ENCODE assay signal across 34 cellular contexts in genomic region chr1:42586016-42586415, GRCh38.
"Had no signal": no experiment of that assay in that cellular context is flagged by ENCODE, and none has a peak within 500 bp of the region (broad histone marks: within the 10 kb centered on the region; RNA-seq: fewer than 3 reads in every experiment).

No MANE protein-coding gene starts in this region.

- H3K4me1 Mint-ChIP-seq: activated CD4-positive, alpha-beta T cell treated with anti-CD3 and anti-CD28 coated beads, Interleukin-2, amount 10 ng/mL, durations not matched to agents 24 days and 14 days; activated naive CD8-positive, alpha-beta T cell treated with anti-CD3 and anti-CD28 coated beads, Interleukin-2, amount 10 ng/mL, durations not matched to agents 7 days and 5 days; naive thymus-derived CD8-positive, alpha-beta T cell; neural crest cell had no signal

- H3K4me1 ChIP-seq: heart left ventricle, pancreas, prostate gland, testis, transverse colon had no signal

- FAIRE-seq: astrocyte, endothelial cell of umbilical vein had no signal

- ATAC-seq: esophagus mucosa; heart left ventricle; naive thymus-derived CD8-positive, alpha-beta T cell; pancreas; sciatic nerve had no signal

- H3K4me3 Mint-ChIP-seq: activated CD4-positive, alpha-beta memory T cell treated with anti-CD3 and anti-CD28 coated beads for 36 hours; activated CD4-positive, alpha-beta T cell treated with anti-CD3 and anti-CD28 coated beads, Interleukin-2, amount 10 ng/mL, durations not matched to agents 24 days and 14 days; activated naive CD4-positive, alpha-beta T cell treated with anti-CD3 and anti-CD28 coated beads for 36 hours; activated naive CD8-positive, alpha-beta T cell treated with anti-CD3 and anti-CD28 coated beads, Interleukin-2, amount 10 ng/mL, durations not matched to agents 7 days and 5 days; activated T-helper 1 cell treated with anti-CD3 and anti-CD28 coated beads, Interleukin-12 subunit alpha, Interleukin-12 subunit beta, Interleukin-2, Interleukin-4 antibody, amounts not matched to agents 30 ng/mL and 10 ng/mL and 1 ng/mL, durations not matched to agents 14 hours and 24 hours and 36 hours; naive thymus-derived CD8-positive, alpha-beta T cell; neural crest cell; T-helper 1 cell treated with Interleukin-12 subunit alpha and Interleukin-12 subunit beta and Interleukin-4 antibody, amounts not matched to agents 30 μg/mL and 1 μg/mL, for 36 hours had no signal

- H3K36me3 ChIP-seq: brain microvascular endothelial cell, prostate gland, transverse colon, WERI-Rb-1 had no signal

- H3K9me3 ChIP-seq: pancreas, prostate gland, testis had no signal

- H3K27ac Mint-ChIP-seq: activated CD4-positive, alpha-beta memory T cell treated with anti-CD3 and anti-CD28 coated beads for 36 hours; activated CD4-positive, alpha-beta T cell treated with anti-CD3 and anti-CD28 coated beads, Interleukin-2, amount 10 ng/mL, durations not matched to agents 24 days and 14 days; activated naive CD4-positive, alpha-beta T cell treated with anti-CD3 and anti-CD28 coated beads for 36 hours; activated naive CD8-positive, alpha-beta T cell treated with anti-CD3 and anti-CD28 coated beads, Interleukin-2, amount 10 ng/mL, durations not matched to agents 7 days and 5 days; activated T-helper 1 cell treated with anti-CD3 and anti-CD28 coated beads, Interleukin-12 subunit alpha, Interleukin-12 subunit beta, Interleukin-2, Interleukin-4 antibody, amounts not matched to agents 30 ng/mL and 10 ng/mL and 1 ng/mL, durations not matched to agents 14 hours and 24 hours and 36 hours; naive thymus-derived CD8-positive, alpha-beta T cell; T-helper 1 cell treated with Interleukin-12 subunit alpha and Interleukin-12 subunit beta and Interleukin-4 antibody, amounts not matched to agents 30 μg/mL and 1 μg/mL, for 36 hours had no signal

- H3K27me3 ChIP-seq: brain microvascular endothelial cell, heart left ventricle, pancreas, testis, transverse colon had no signal

- H3K27ac ChIP-seq: brain microvascular endothelial cell, coronary artery, heart left ventricle, pancreas, prostate gland, skin epidermis, testis, transverse colon, WERI-Rb-1 had no signal

- H3K27me3 Mint-ChIP-seq: activated CD4-positive, alpha-beta memory T cell treated with anti-CD3 and anti-CD28 coated beads for 36 hours; activated CD4-positive, alpha-beta T cell treated with anti-CD3 and anti-CD28 coated beads, Interleukin-2, amount 10 ng/mL, durations not matched to agents 24 days and 14 days; activated naive CD8-positive, alpha-beta T cell treated with anti-CD3 and anti-CD28 coated beads, Interleukin-2, amount 10 ng/mL, durations not matched to agents 7 days and 5 days had no signal

- H3K4me3 ChIP-seq: coronary artery, heart left ventricle, pancreas, prostate gland, skin epidermis, testis, transverse colon had no signal

- DNase-seq: activated CD4-positive, alpha-beta memory T cell treated with anti-CD3 and anti-CD28 coated beads for 36 hours; activated CD4-positive, alpha-beta T cell treated with anti-CD3 and anti-CD28 coated beads, Interleukin-2, amount 10 ng/mL, durations not matched to agents 24 days and 14 days; activated CD4-positive, CD25-positive, alpha-beta regulatory T cell treated with anti-CD3 and anti-CD28 coated beads, Interleukin-2, amount 50 U/mL, for 72 hours; activated CD8-positive, alpha-beta memory T cell treated with anti-CD3 and anti-CD28 coated beads, Interleukin-2, amount 50 U/mL, for 4 hours; activated effector memory CD4-positive, alpha-beta T cell treated with anti-CD3 and anti-CD28 coated beads, Interleukin-2, amount 50 U/mL, for 16 hours; activated naive CD4-positive, alpha-beta T cell treated with anti-CD3 and anti-CD28 coated beads for 36 hours; activated naive CD8-positive, alpha-beta T cell treated with anti-CD3 and anti-CD28 coated beads, Interleukin-2, amount 10 ng/mL, durations not matched to agents 7 days and 5 days; activated T-cell treated with anti-CD3 and anti-CD28 coated beads, Interleukin-2, amount 50 U/mL, for 1 hour; brain microvascular endothelial cell; foreskin fibroblast; heart left ventricle; midbrain; naive thymus-derived CD8-positive, alpha-beta T cell; nucleus accumbens; pancreas; retina; stimulated activated CD4-positive, alpha-beta T cell treated with anti-CD3 and anti-CD28 coated beads, Interleukin-1b, Interleukin-23, amount 100 ng/mL, for 48 hours; stimulated activated CD4-positive, alpha-beta T cell treated with anti-CD3 and anti-CD28 coated beads, Interleukin-4, amount 100 ng/mL, for 4 hours; stimulated activated CD8-positive, alpha-beta memory T cell treated with anti-CD3 and anti-CD28 coated beads, Interleukin-4, amount 100 ng/mL, for 48 hours; stimulated activated naive CD4-positive, alpha-beta T cell; T-helper 9 cell; testis; transverse colon; WERI-Rb-1 had no signal
